In genomic region chr5:160008529-160008876, GRCh38 we compare ENCODE assay signal across 8 cellular contexts. TPM values are rescaled to one million over a fixed set of nuclear protein-coding genes. Genes with fewer than 3 reads are reported as not detected.
DNase-seq lines count a peak whose midpoint lies in the region; ATAC-seq and TF ChIP-seq lines count a peak whose summit lies in the region.
"Not testable (repeated sequence)": the region's sequence is repeated elsewhere in the genome, so short reads cannot be mapped to it uniquely, and the experiment has no call there.

No MANE protein-coding gene starts in this region.

- H3K4me3 ChIP-seq in colonic mucosa (peak overlapping the region; percentile 72), neutrophil (ENCODE audit: low read depth in 1 of 2, low read length in 1 of 2) (peak overlapping the region; percentile 78 to 93), subcutaneous abdominal adipose tissue (ENCODE audit: low read depth in 1 of 5, low read length in 5 of 5) (peak overlapping the region; percentile 90 to 100 (median 94))

- not testable (repeated sequence) for H3K9ac ChIP-seq in colonic mucosa (ENCODE audit: low read depth in 2 of 2, low read length in 2 of 2); subcutaneous abdominal adipose tissue (ENCODE audit: low read length in 5 of 5)

- H3K4me3 Mint-ChIP-seq in CD14-positive monocyte: peak overlapping the region in 1 of 2 donors; percentile 98
- 0 out of 2 replicates have a peak overlapping the region, but pooled peaks have one; percentile 27 for H3K4me3 Mint-ChIP-seq in WTC11

- POLR2A ChIA-PET in WTC11 (lab: Charles Lee): not testable (repeated sequence)

- H3K9me3 Mint-ChIP-seq in CD14-positive monocyte, WTC11: not testable (repeated sequence)

- H3K4me1 ChIP-seq in colonic mucosa: peaks cover 22% of the 10 kb centered on the region
- H3K4me1 ChIP-seq in neutrophil (ENCODE audit: control insufficient read depth in 1 of 2, insufficient read depth in 1 of 2, low read depth in 1 of 2, low read length in 1 of 2): peaks cover 21 to 22% of the 10 kb centered on the region in 2 experiments
- H3K4me1 ChIP-seq in subcutaneous abdominal adipose tissue (ENCODE audit: control insufficient read depth in 5 of 5, insufficient read depth in 5 of 5, low read length in 5 of 5): peaks cover 10 to 25% (median 17%) of the 10 kb centered on the region in 5 donors

- intact Hi-C loops in CD14-positive monocyte (cut with micrococcal nuclease): loop anchor here in 1 of 2 donors (5.0 to 10.0 kb wide), 2 partner anchors 109 to 664 kb away; partner anchors contain the start of gene PWWP2A
- intact Hi-C loops in colonic mucosa (cut with DNase I); left colon (cut with DNase I, micrococcal nuclease): not testable (repeated sequence)

- ATAC-seq in GM21526 (IDR thresholded peaks at IDR 0.05; ENCODE audit: low FRiP score, unreplicated experiment) (peak; percentile 5), HG03571 (IDR thresholded peaks at IDR 0.05; ENCODE audit: unreplicated experiment) (peak; percentile 1), left colon (peak; percentile 29)
- ATAC-seq in WTC11: not testable (repeated sequence)

- H3K36me3 Mint-ChIP-seq in CD14-positive monocyte (peaks cover 20 to 30% of the 10 kb centered on the region in 2 donors), WTC11 (peaks cover 30% of the 10 kb centered on the region)

- CTCF ChIA-PET in WTC11 (lab: Charles Lee): interaction anchor here (0.8 to 3.1 kb wide), 5 partner anchors 13 to 431 kb away, joined by 3 to 31 read pairs (median 4); no protein-coding TSS in a partner anchor

- H3K4me1 Mint-ChIP-seq in CD14-positive monocyte: peaks cover 19% of the 10 kb centered on the region
- H3K4me1 Mint-ChIP-seq in WTC11: peaks cover 12% of the 10 kb centered on the region

- not testable (repeated sequence) for H3K27me3 ChIP-seq in colonic mucosa; neutrophil; subcutaneous abdominal adipose tissue (ENCODE audit: control insufficient read depth in 5 of 5, insufficient read depth in 4 of 5, low read length in 5 of 5)

- H3K27me3 Mint-ChIP-seq in CD14-positive monocyte (ENCODE audit: low read depth in 3 of 3): peaks cover 0 to 14% (median 7%) of the 10 kb centered on the region in 3 donors
- not testable (repeated sequence) for H3K27me3 Mint-ChIP-seq in WTC11 (ENCODE audit: low read depth)

- H3K27ac ChIP-seq in colonic mucosa: peak overlapping the region; percentile 81
- H3K27ac ChIP-seq in neutrophil: peak overlapping the region; percentile 87
- H3K27ac ChIP-seq in subcutaneous abdominal adipose tissue (ENCODE audit: low read depth, low read length): not testable (repeated sequence)

- H3K36me3 ChIP-seq in colonic mucosa: not testable (repeated sequence)
- H3K36me3 ChIP-seq in neutrophil (peaks cover 28% of the 10 kb centered on the region), subcutaneous abdominal adipose tissue (ENCODE audit: control insufficient read depth in 5 of 5, insufficient read depth in 5 of 5, low read length in 5 of 5) (peaks cover 6 to 18% (median 13%) of the 10 kb centered on the region in 5 donors)

- TF ChIP-seq CTCF in CD14-positive monocyte (IDR thresholded peaks at IDR 0.05); WTC11 (IDR thresholded peaks at IDR 0.05); colonic mucosa (IDR thresholded peaks at IDR 0.05); neutrophil (IDR thresholded peaks at IDR 0.05): not testable (repeated sequence)

- not testable (repeated sequence) for H3K9me3 ChIP-seq in colonic mucosa; neutrophil; subcutaneous abdominal adipose tissue (ENCODE audit: control insufficient read depth in 5 of 5, low read length in 5 of 5)

- DNase-seq in CD14-positive monocyte (ENCODE audit: low spot score); WTC11 (ENCODE audit: low spot score): not testable (repeated sequence)
- DNase-seq in colonic mucosa (peak; percentile 35), left colon (peak in 1 of 2 donors; percentile 44)

- peak overlapping the region in 6 of 7 donors; percentile 53 to 100 (median 82) for H3K27ac Mint-ChIP-seq in CD14-positive monocyte
- H3K27ac Mint-ChIP-seq in WTC11: not testable (repeated sequence)

TF ChIP-seq in WTC11, 78 proteins besides CTCF, POLR2A, EP300 and RAD21:
- TF ChIP-seq ZBTB21 (CRISPR knock-in tag; IDR thresholded peaks at IDR 0.05; ENCODE audit: borderline replicate concordance): 0 out of 2 replicates have a peak, but pooled peaks have one; percentile 4

RNA-seq across cellular contexts. Expression of gene TTC1, which starts 0.4 kb away (rescaled TPM):
- 10 to 100 TPM; 63.0 to 63.4 TPM for polyA plus RNA-seq in CD14-positive monocyte
- total RNA-seq in WTC11 (2021): 46.4 to 48.3 TPM (median 47.4 TPM) in 3 replicates
- 10 to 100 TPM; 41.1 to 46.4 TPM for total RNA-seq in colonic mucosa
- total RNA-seq in left colon: 10 to 100 TPM; 40.2 to 41.7 TPM
